Comparison of ENCODE assay signal across 14 cellular contexts in the genomic region with DNA sequence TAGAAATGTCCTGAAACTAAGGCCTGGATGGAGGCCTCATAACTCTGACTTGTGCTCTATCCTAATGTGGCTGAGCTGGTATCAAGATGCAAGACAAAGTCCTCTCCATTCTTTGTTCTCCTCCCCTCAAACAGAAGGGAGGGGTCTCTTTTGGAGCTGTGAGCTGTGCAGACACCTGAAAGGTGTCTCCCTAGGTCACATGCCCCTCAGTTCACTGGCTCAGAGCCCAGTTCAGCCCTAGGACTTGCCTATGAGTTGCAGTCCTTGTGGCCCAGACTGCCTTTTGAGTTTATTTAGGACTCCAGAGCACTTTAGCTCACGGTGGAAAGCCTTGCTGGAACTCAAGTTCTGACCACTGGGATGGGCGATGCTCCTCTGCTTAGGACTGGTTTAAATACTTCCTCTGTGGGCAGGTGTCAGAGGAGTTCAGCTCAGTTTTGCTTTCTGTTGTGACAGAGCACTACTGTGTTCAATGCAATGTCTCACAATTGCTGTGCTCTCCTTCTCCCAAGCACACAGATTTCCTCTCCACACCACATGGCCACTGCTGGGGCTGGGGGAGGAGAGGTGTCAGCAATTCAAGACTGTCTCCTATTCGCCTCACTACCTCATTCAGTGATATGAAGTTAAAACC.
DNase-seq lines count a peak whose midpoint lies in the region; ATAC-seq and TF ChIP-seq lines count a peak whose summit lies in the region.
"Had no signal": no experiment of that assay in that cellular context is flagged by ENCODE, and none has a peak within 500 bp of the region (broad histone marks: within the 10 kb centered on the region; RNA-seq: fewer than 3 reads in every experiment).

No MANE protein-coding gene starts in this region.

- H2AFZ ChIP-seq in MM.1S (ENCODE audit: low read length), result peak overlapping the region; percentile 87

- peak overlapping the region; percentile 52 for H3K4me2 ChIP-seq in MM.1S (ENCODE audit: low read depth, low read length)

- peak overlapping the region; percentile 62; the same call in 1 of the 2 replicates for H3K27ac ChIP-seq in MM.1S (ENCODE audit: low read length)
- H3K27ac ChIP-seq in right atrium auricular region, result no peak overlapping the region
- H3K27ac ChIP-seq: foreskin keratinocyte, prostate gland, transverse colon had no signal

- H3K9me3 ChIP-seq in MM.1S (replicated peaks; ENCODE audit: insufficient read depth, low read length) (no peaks in the 10 kb centered on the region), right atrium auricular region (peaks cover 0 to 5% of the 10 kb centered on the region in 2 donors)
- H3K9me3 ChIP-seq: prostate gland, transverse colon had no signal

- H3K9ac ChIP-seq in MM.1S (ENCODE audit: low read length), result no peak overlapping the region

- H3K27me3 ChIP-seq in MM.1S (replicated peaks; ENCODE audit: insufficient read depth, low read length) (no peaks in the 10 kb centered on the region), right atrium auricular region (no peaks in the 10 kb centered on the region)
- H3K27me3 ChIP-seq: transverse colon had no signal

- no peaks in the 10 kb centered on the region for H3K36me3 ChIP-seq in MM.1S (replicated peaks; ENCODE audit: insufficient read depth, low read length)
- H3K36me3 ChIP-seq in right atrium auricular region, result no peaks in the 10 kb centered on the region
- H3K36me3 ChIP-seq: prostate gland, transverse colon had no signal

- no peaks in the 10 kb centered on the region for H3K9me2 ChIP-seq in MM.1S (replicated peaks; ENCODE audit: insufficient read depth, low read length)

- no peak overlapping the region for H3K4me3 ChIP-seq in MM.1S (ENCODE audit: low read length)
- no peak overlapping the region for H3K4me3 ChIP-seq in right atrium auricular region
- H3K4me3 ChIP-seq: prostate gland, transverse colon had no signal

- no peaks in the 10 kb centered on the region for H4K20me1 ChIP-seq in MM.1S (ENCODE audit: insufficient read depth, low read length)

- intact Hi-C loops in sciatic nerve (cut with DNase I), result no loop called here

- H3F3A ChIP-seq in MM.1S (ENCODE audit: insufficient read depth, low read length), result 0 out of 2 replicates have a peak, but pooled peaks cover 6% of the 10 kb centered on the region

- H3K4me1 ChIP-seq in MM.1S (ENCODE audit: low read length) (peaks cover 16% of the 10 kb centered on the region), right atrium auricular region (no peaks in the 10 kb centered on the region)
- H3K4me1 ChIP-seq: foreskin keratinocyte, prostate gland, transverse colon had no signal

- no peaks in the 10 kb centered on the region for H3K79me2 ChIP-seq in MM.1S (ENCODE audit: low read length)

- TF ChIP-seq CTCF in MM.1S (IDR thresholded peaks at IDR 0.05; ENCODE audit: low read length), result no peak
- no peak for TF ChIP-seq CTCF in right atrium auricular region (IDR thresholded peaks at IDR 0.05)

- ATAC-seq in GM18519 (IDR thresholded peaks at IDR 0.05; ENCODE audit: low FRiP score, unreplicated experiment) (peak; percentile 94), GM21381 (IDR thresholded peaks at IDR 0.05; ENCODE audit: unreplicated experiment) (peak; percentile 98), HG02981 (IDR thresholded peaks at IDR 0.05; ENCODE audit: unreplicated experiment) (peak; percentile 94), sciatic nerve (no peak)
- ATAC-seq: foreskin keratinocyte had no signal

- DNase-seq in MM.1S (peak; percentile 83), sciatic nerve (ENCODE audit: low spot score) (no peak), inferior parietal cortex (ENCODE audit: extremely low spot score) (no peak), right atrium auricular region (ENCODE audit: low spot score) (no peak), NCI-H2227 treated with DMSO at 0.1 percent for 48 hours (lab: John Stamatoyannopoulos, UW) (no peak)
- DNase-seq: activated CD4-positive, CD25-positive, alpha-beta regulatory T cell; foreskin keratinocyte; NCI-H2107; SHP77; transverse colon had no signal
